20 cellular contexts compared by ENCODE assay signal in genomic region chr16:77330332-77331043, GRCh38.
DNase-seq lines count a peak whose midpoint lies in the region; ATAC-seq and FAIRE-seq lines count a peak whose summit lies in the region.
"Had no signal": no experiment of that assay in that cellular context is flagged by ENCODE, and none has a peak within 500 bp of the region (broad histone marks: within the 10 kb centered on the region; RNA-seq: fewer than 3 reads in every experiment).

No MANE protein-coding gene starts in this region.

- H3K79me1 ChIP-seq in neuronal stem cell (ENCODE audit: low read depth, low read length) = no peaks in the 10 kb centered on the region

- H3K9ac ChIP-seq in neuronal stem cell (ENCODE audit: low read depth, low read length, poor library complexity) = no peak overlapping the region
- H3K9ac ChIP-seq: parathyroid adenoma had no signal

- peak overlapping the region; percentile 14 for H3K27ac Mint-ChIP-seq in activated T-helper 17 cell treated with anti-CD3 and anti-CD28 coated beads, Interleukin-2, amount 50 U/mL, for 72 hours
- H3K27ac Mint-ChIP-seq: activated CD4-positive, alpha-beta T cell treated with anti-CD3 and anti-CD28 coated beads, Interleukin-2, amount 10 ng/mL, durations not matched to agents 7 days and 5 days; activated naive CD8-positive, alpha-beta T cell; CD14-positive monocyte; IgD-negative memory B cell; stimulated activated naive B cell treated with anti-CD40 and anti-IgM and Interleukin-4, amounts not matched to agents 10 μg/mL and 1 μg/mL and 100 μg/mL, for 72 hours had no signal

- no peak overlapping the region for H4K91ac ChIP-seq in neuronal stem cell (ENCODE audit: low read depth, low read length, poor library complexity)

- H3K27me3 Mint-ChIP-seq in activated T-cell treated with anti-CD3 and anti-CD28 coated beads, Interleukin-2, amount 50 U/mL, for 4 hours (ENCODE audit: low read depth) = peaks cover 3% of the 10 kb centered on the region
- H3K27me3 Mint-ChIP-seq in activated T-helper 17 cell treated with anti-CD3 and anti-CD28 coated beads, Interleukin-2, amount 50 U/mL, for 72 hours = peaks cover 25% of the 10 kb centered on the region
- H3K27me3 Mint-ChIP-seq: activated CD4-positive, alpha-beta T cell treated with anti-CD3 and anti-CD28 coated beads, Interleukin-2, amount 10 ng/mL, durations not matched to agents 7 days and 5 days; activated naive CD8-positive, alpha-beta T cell; IgD-negative memory B cell had no signal

- H3K9me3 Mint-ChIP-seq in activated T-cell treated with anti-CD3 and anti-CD28 coated beads, Interleukin-2, amount 50 U/mL, for 4 hours = no peaks in the 10 kb centered on the region
- no peaks in the 10 kb centered on the region for H3K9me3 Mint-ChIP-seq in activated T-helper 17 cell treated with anti-CD3 and anti-CD28 coated beads, Interleukin-2, amount 50 U/mL, for 72 hours
- H3K9me3 Mint-ChIP-seq: naive B cell had no signal

- no peak overlapping the region for H2BK5ac ChIP-seq in neuronal stem cell (ENCODE audit: low read length)

- no peak overlapping the region for H3K4me2 ChIP-seq in neuronal stem cell (ENCODE audit: insufficient read depth, low read length, poor library complexity, severe bottlenecking)

- H3K4me1 Mint-ChIP-seq in activated T-cell treated with anti-CD3 and anti-CD28 coated beads, Interleukin-2, amount 50 U/mL, for 4 hours (ENCODE audit: low read depth) = no peaks in the 10 kb centered on the region
- peaks cover 5% of the 10 kb centered on the region for H3K4me1 Mint-ChIP-seq in activated T-helper 17 cell treated with anti-CD3 and anti-CD28 coated beads, Interleukin-2, amount 50 U/mL, for 72 hours
- H3K4me1 Mint-ChIP-seq: CD14-positive monocyte; IgD-negative memory B cell; naive B cell; stimulated activated naive B cell treated with anti-CD40 and anti-IgM and Interleukin-4, amounts not matched to agents 10 μg/mL and 1 μg/mL and 100 μg/mL, for 72 hours had no signal

- FAIRE-seq in urothelium cell line (lab: Jason Lieb, UNC) = no peak

- H3K27me3 ChIP-seq in neuronal stem cell (ENCODE audit: control insufficient read depth in 3 of 3, insufficient read depth in 3 of 3, low read depth in 1 of 3, low read length in 3 of 3) = peaks cover 0 to 2% (median 0%) of the 10 kb centered on the region in 3 experiments
- H3K27me3 ChIP-seq: MG63, sigmoid colon, tibial nerve had no signal

- no peak overlapping the region for H2BK15ac ChIP-seq in neuronal stem cell (ENCODE audit: low read length)

- no peak overlapping the region for H3K14ac ChIP-seq in neuronal stem cell (ENCODE audit: low read length)

- peak; percentile 52 to 59 for ATAC-seq in activated T-cell treated with anti-CD3 and anti-CD28 coated beads, Interleukin-2, amount 50 U/mL, for 4 hours
- ATAC-seq in activated T-helper 17 cell treated with anti-CD3 and anti-CD28 coated beads, Interleukin-2, amount 50 U/mL, for 72 hours (replicated peaks) = peak; percentile 75
- ATAC-seq: stimulated activated naive B cell treated with anti-CD40 and anti-IgM and Interleukin-4, amounts not matched to agents 10 μg/mL and 1 μg/mL and 100 μg/mL, for 72 hours had no signal

- H3K4me3 Mint-ChIP-seq in activated T-cell treated with anti-CD3 and anti-CD28 coated beads, Interleukin-2, amount 50 U/mL, for 4 hours = no peak overlapping the region
- H3K4me3 Mint-ChIP-seq in activated T-helper 17 cell treated with anti-CD3 and anti-CD28 coated beads, Interleukin-2, amount 50 U/mL, for 72 hours = no peak overlapping the region
- H3K4me3 Mint-ChIP-seq: activated CD4-positive, alpha-beta T cell treated with anti-CD3 and anti-CD28 coated beads, Interleukin-2, amount 10 ng/mL, durations not matched to agents 7 days and 5 days; activated naive CD8-positive, alpha-beta T cell; CD14-positive monocyte; IgD-negative memory B cell; naive B cell; stimulated activated naive B cell treated with anti-CD40 and anti-IgM and Interleukin-4, amounts not matched to agents 10 μg/mL and 1 μg/mL and 100 μg/mL, for 72 hours had no signal

- WGBS in neuronal stem cell (ENCODE audit: extremely low coverage in 2 of 2, insufficient read length in 2 of 2, insufficient replicate concordance in 1 of 2), 2 donors = no CpG with 5 or more reads among the region's 5 CpGs

- H3K36me3 Mint-ChIP-seq in activated T-cell treated with anti-CD3 and anti-CD28 coated beads, Interleukin-2, amount 50 U/mL, for 4 hours (ENCODE audit: insufficient read depth) = no peaks in the 10 kb centered on the region
- H3K36me3 Mint-ChIP-seq in activated T-helper 17 cell treated with anti-CD3 and anti-CD28 coated beads, Interleukin-2, amount 50 U/mL, for 72 hours (ENCODE audit: low read depth) = no peaks in the 10 kb centered on the region
- H3K36me3 Mint-ChIP-seq: activated naive CD8-positive, alpha-beta T cell; CD14-positive monocyte; IgD-negative memory B cell; naive B cell; stimulated activated naive B cell treated with anti-CD40 and anti-IgM and Interleukin-4, amounts not matched to agents 10 μg/mL and 1 μg/mL and 100 μg/mL, for 72 hours had no signal

- H3K27ac ChIP-seq in neuronal stem cell (replicated peaks; ENCODE audit: low read length) = peak overlapping the region; percentile 62
- H3K27ac ChIP-seq: parathyroid adenoma, sigmoid colon, tibial nerve had no signal

- no peak overlapping the region for H3K4ac ChIP-seq in neuronal stem cell (ENCODE audit: low read length)

- no peak overlapping the region for H3K4me3 ChIP-seq in neuronal stem cell (ENCODE audit: low read length in 2 of 2)
- H3K4me3 ChIP-seq: MG63, sigmoid colon, tibial nerve had no signal

- H3K4me1 ChIP-seq in neuronal stem cell (ENCODE audit: control insufficient read depth in 2 of 2, insufficient read depth in 1 of 2, low read depth in 1 of 2, low read length in 2 of 2) = peaks cover 0 to 4% of the 10 kb centered on the region in 2 donors
- H3K4me1 ChIP-seq: parathyroid adenoma, tibial nerve had no signal

- no peak overlapping the region for H2BK120ac ChIP-seq in neuronal stem cell (ENCODE audit: low read depth, low read length)

- no peak overlapping the region for H4K8ac ChIP-seq in neuronal stem cell (ENCODE audit: low read depth, low read length)

- no peak overlapping the region for H2AFZ ChIP-seq in neuronal stem cell (ENCODE audit: low read length)
- H2AFZ ChIP-seq: parathyroid adenoma had no signal

- no peak for DNase-seq in activated T-cell treated with anti-CD3 and anti-CD28 coated beads, Interleukin-2, amount 50 U/mL, for 4 hours
- no peak for DNase-seq in activated T-cell treated with anti-CD3 and anti-CD28 coated beads, Interleukin-2, amount 50 U/mL, for 1 hour
- peak; percentile 94 for DNase-seq in NCI-H82 (lab: John Stamatoyannopoulos, UW)
- DNase-seq in neuronal stem cell (ENCODE audit: low spot score) = peak; percentile 65
- no peak for DNase-seq in Ammon's horn (ENCODE audit: low spot score)
- no peak for DNase-seq in urothelium cell line (ENCODE audit: low spot score)
- DNase-seq in NCI-H2029 treated with DMSO at 0.1 percent for 48 hours (lab: John Stamatoyannopoulos, UW) = no peak
- DNase-seq: activated CD4-positive, alpha-beta T cell treated with anti-CD3 and anti-CD28 coated beads, Interleukin-2, amount 10 ng/mL, durations not matched to agents 7 days and 5 days; mesenchymal stem cell; MG63; naive B cell; NCI-H146; sigmoid colon; stimulated activated naive B cell treated with anti-CD40 and anti-IgM and Interleukin-4, amounts not matched to agents 10 μg/mL and 1 μg/mL and 100 μg/mL, for 72 hours had no signal

- H3K18ac ChIP-seq in neuronal stem cell (ENCODE audit: low read length) = no peak overlapping the region

- H2AK5ac ChIP-seq in neuronal stem cell (ENCODE audit: low read depth, low read length) = no peak overlapping the region

- no peak overlapping the region for H2BK12ac ChIP-seq in neuronal stem cell (ENCODE audit: low read length)

- H3K36me3 ChIP-seq in neuronal stem cell (replicated peaks in 1 of 2; ENCODE audit: control insufficient read depth in 2 of 2, insufficient read depth in 2 of 2, low read length in 2 of 2) = no peaks in the 10 kb centered on the region
- H3K36me3 ChIP-seq: MG63, sigmoid colon, tibial nerve had no signal

- H3K23ac ChIP-seq in neuronal stem cell (ENCODE audit: low read depth, low read length, poor library complexity) = no peak overlapping the region

- H3K9me3 ChIP-seq in neuronal stem cell (replicated peaks in 1 of 2; ENCODE audit: control insufficient read depth in 2 of 2, insufficient read depth in 1 of 2, low read depth in 1 of 2, low read length in 2 of 2) = no peaks in the 10 kb centered on the region
- H3K9me3 ChIP-seq: MG63, sigmoid colon, tibial nerve had no signal

Comparison
In these comparisons a context has a peak if more than half of its experiments do, and no peak if none do; other contexts are left out.
1. DNase-seq: peak in NCI-H82 (single experiment) and neuronal stem cell (single experiment); none in activated T-cell treated with anti-CD3 and anti-CD28 coated beads, Interleukin-2, amount 50 U/mL, for 4 hours (single experiment), activated T-cell treated with anti-CD3 and anti-CD28 coated beads, Interleukin-2, amount 50 U/mL, for 1 hour (single experiment), Ammon's horn (single experiment), urothelium cell line (single experiment) and NCI-H2029 treated with DMSO at 0.1 percent for 48 hours (single experiment).